1 cellular context compared by ENCODE assay signal in the genomic region with DNA sequence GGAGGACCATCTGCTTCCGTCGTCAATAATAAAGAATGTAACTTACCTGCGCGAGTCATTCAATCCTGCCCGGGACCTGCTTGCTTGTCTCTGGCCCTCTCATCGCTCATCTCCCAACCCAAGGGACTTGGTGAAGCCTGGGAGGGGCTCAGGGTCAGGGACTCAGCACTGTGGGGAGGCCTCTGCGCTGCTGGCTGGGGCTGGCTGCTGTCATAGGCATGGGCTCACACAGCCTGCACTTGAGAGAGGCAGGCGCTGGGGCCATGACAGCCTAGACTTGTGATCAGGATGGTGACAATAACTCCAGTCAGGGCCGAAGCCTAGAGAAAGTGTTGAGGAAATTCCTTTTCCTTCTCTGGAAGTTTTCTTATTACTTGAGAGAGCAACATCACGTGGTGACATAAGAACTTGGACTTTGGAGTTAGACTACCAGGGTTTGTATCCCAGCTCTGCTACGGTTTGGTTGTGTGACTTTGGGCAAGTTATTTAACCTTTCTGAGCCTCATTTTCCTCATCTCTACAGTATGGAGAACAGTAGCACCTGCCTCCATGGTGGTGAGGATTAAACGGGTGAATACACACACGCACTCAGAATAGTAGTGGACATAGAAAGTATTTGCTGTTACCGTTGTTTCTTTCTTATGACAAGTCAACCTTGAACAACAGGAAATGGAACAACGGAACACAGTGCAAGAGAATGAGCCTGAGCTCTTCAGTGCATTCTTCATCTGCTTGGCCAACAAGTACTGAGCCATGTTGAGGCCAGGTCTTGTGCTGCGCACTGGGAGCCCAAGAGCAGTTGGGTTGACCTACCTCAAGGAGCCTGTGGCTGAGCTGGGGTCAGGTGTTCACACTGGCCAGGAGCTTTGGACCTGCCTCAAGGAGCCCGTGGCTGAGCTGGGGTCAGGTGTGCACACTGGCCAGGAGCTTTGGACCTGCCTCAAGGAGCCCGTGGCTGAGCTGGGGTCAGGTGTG.
TF ChIP-seq lines count a peak whose summit lies in the region.

No MANE protein-coding gene starts in this region.

TF ChIP-seq in HepG2, 621 proteins besides CTCF, POLR2A, EP300 and RAD21 (continued from another document):
- TF ChIP-seq SNAI1 (CRISPR knock-in tag; IDR thresholded peaks at IDR 0.05; ENCODE audit: borderline replicate concordance) (no peak), GABPB1 (CRISPR knock-in tag; IDR thresholded peaks at IDR 0.05) (no peak)
